In genomic region chr18:32049393-32050161, GRCh38 we compare ENCODE assay signal across 8 cellular contexts. TPM values are rescaled to one million over a fixed set of nuclear protein-coding genes. Genes with fewer than 3 reads are reported as not detected.
DNase-seq lines count a peak whose midpoint lies in the region; ATAC-seq, FAIRE-seq and TF ChIP-seq lines count a peak whose summit lies in the region.

No MANE protein-coding gene starts in this region.

- no peak overlapping the region for H2BK5ac ChIP-seq in neuronal stem cell (ENCODE audit: low read length)

- no peak overlapping the region for H2BK15ac ChIP-seq in neuronal stem cell (ENCODE audit: low read length)

- peaks cover 29% of the 10 kb centered on the region for H3K4me1 ChIP-seq in DND-41 (ENCODE audit: insufficient read depth, low read length)
- H3K4me1 ChIP-seq in neuronal stem cell (ENCODE audit: control insufficient read depth in 2 of 2, insufficient read depth in 1 of 2, low read depth in 1 of 2, low read length in 2 of 2), result no peaks in the 10 kb centered on the region

- H2BK12ac ChIP-seq in neuronal stem cell (ENCODE audit: low read length), result no peak overlapping the region

- DNase-seq in DND-41 (peak; percentile 72), activated T-cell treated with anti-CD3 and anti-CD28 coated beads for 24 hours (ENCODE audit: low read depth) (peak; percentile 35), neuronal stem cell (ENCODE audit: low spot score) (no peak)
- DNase-seq in stimulated activated effector memory CD8-positive, alpha-beta T cell treated with anti-CD3 and anti-CD28 coated beads, Interleukin-12 subunit alpha, Interleukin-12 subunit beta, amount 100 ng/mL, for 72 hours (ENCODE audit: low spot score in 2 of 2), result peak in 1 of 2 donors; percentile 59

- H3K36me3 ChIP-seq in DND-41 (ENCODE audit: insufficient read depth, low read length), result no peaks in the 10 kb centered on the region
- no peaks in the 10 kb centered on the region for H3K36me3 ChIP-seq in neuronal stem cell (replicated peaks in 1 of 2; ENCODE audit: control insufficient read depth in 2 of 2, insufficient read depth in 2 of 2, low read length in 2 of 2)

- H3K36me3 Mint-ChIP-seq in stimulated activated effector memory CD8-positive, alpha-beta T cell treated with anti-CD3 and anti-CD28 coated beads, Interleukin-12 subunit alpha, Interleukin-12 subunit beta, amount 100 ng/mL, for 72 hours, result peaks cover 69% of the 10 kb centered on the region

- H2AFZ ChIP-seq in DND-41 (ENCODE audit: low read depth, low read length) (no peak overlapping the region), neuronal stem cell (ENCODE audit: low read length) (no peak overlapping the region)

- no peak overlapping the region for H3K14ac ChIP-seq in neuronal stem cell (ENCODE audit: low read length)

- H3K23ac ChIP-seq in neuronal stem cell (ENCODE audit: low read depth, low read length, poor library complexity), result no peak overlapping the region

- peak overlapping the region; percentile 67 for H3K27ac ChIP-seq in DND-41 (ENCODE audit: low read length)
- no peak overlapping the region for H3K27ac ChIP-seq in neuronal stem cell (replicated peaks; ENCODE audit: low read length)

- H2BK120ac ChIP-seq in neuronal stem cell (ENCODE audit: low read depth, low read length), result no peak overlapping the region

- TF ChIP-seq CTCF in DND-41 (IDR thresholded peaks at IDR 0.05; ENCODE audit: borderline replicate concordance, extremely low read depth, low read length, poor library complexity, severe bottlenecking), result no peak

- no peak overlapping the region for H4K8ac ChIP-seq in neuronal stem cell (ENCODE audit: low read depth, low read length)

- no peak overlapping the region for H4K91ac ChIP-seq in neuronal stem cell (ENCODE audit: low read depth, low read length, poor library complexity)

- H3K4me2 ChIP-seq in DND-41 (ENCODE audit: insufficient read depth, low read length) (peak overlapping the region; percentile 2; the same call in 1 of the 2 replicates), neuronal stem cell (ENCODE audit: insufficient read depth, low read length, poor library complexity, severe bottlenecking) (no peak overlapping the region)

- peak; percentile 30 for FAIRE-seq in islet of Langerhans (lab: Jason Lieb, UNC)

- no peak overlapping the region for H3K9ac ChIP-seq in DND-41 (ENCODE audit: low read depth, low read length)
- no peak overlapping the region for H3K9ac ChIP-seq in neuronal stem cell (ENCODE audit: low read depth, low read length, poor library complexity)

- H4K20me1 ChIP-seq in DND-41 (ENCODE audit: insufficient read depth, low read length), result peaks cover 5% of the 10 kb centered on the region; the same call in 1 of the 2 replicates

- no peaks in the 10 kb centered on the region for H3K79me2 ChIP-seq in DND-41 (ENCODE audit: insufficient read depth, low read length)

- H3K27me3 ChIP-seq in DND-41 (ENCODE audit: insufficient read depth, low read length, poor library complexity), result no peaks in the 10 kb centered on the region
- H3K27me3 ChIP-seq in neuronal stem cell (ENCODE audit: control insufficient read depth in 3 of 3, insufficient read depth in 3 of 3, low read depth in 1 of 3, low read length in 3 of 3), result no peaks in the 10 kb centered on the region

- H3K9me3 ChIP-seq in DND-41 (ENCODE audit: insufficient read depth, low read length, severe bottlenecking) (no peaks in the 10 kb centered on the region), neuronal stem cell (replicated peaks in 1 of 2; ENCODE audit: control insufficient read depth in 2 of 2, insufficient read depth in 1 of 2, low read depth in 1 of 2, low read length in 2 of 2) (no peaks in the 10 kb centered on the region)

- H3K18ac ChIP-seq in neuronal stem cell (ENCODE audit: low read length), result no peak overlapping the region

- peaks cover 31% of the 10 kb centered on the region for H3K4me1 Mint-ChIP-seq in stimulated activated effector memory CD8-positive, alpha-beta T cell treated with anti-CD3 and anti-CD28 coated beads, Interleukin-12 subunit alpha, Interleukin-12 subunit beta, amount 100 ng/mL, for 72 hours

- no peaks in the 10 kb centered on the region for H3K9me3 Mint-ChIP-seq in stimulated activated effector memory CD8-positive, alpha-beta T cell treated with anti-CD3 and anti-CD28 coated beads, Interleukin-12 subunit alpha, Interleukin-12 subunit beta, amount 100 ng/mL, for 72 hours

- ATAC-seq in DND-41 (ENCODE audit: insufficient read depth, low read depth) (peak; percentile 87), HG03432 (IDR thresholded peaks at IDR 0.05; ENCODE audit: unreplicated experiment) (peak; percentile 39), HG02588 (IDR thresholded peaks at IDR 0.05; ENCODE audit: unreplicated experiment) (no peak), HG03280 (IDR thresholded peaks at IDR 0.05; ENCODE audit: unreplicated experiment) (no peak)
- peak; percentile 73 for ATAC-seq in stimulated activated effector memory CD8-positive, alpha-beta T cell treated with anti-CD3 and anti-CD28 coated beads, Interleukin-12 subunit alpha, Interleukin-12 subunit beta, amount 100 ng/mL, for 72 hours

- H3K4ac ChIP-seq in neuronal stem cell (ENCODE audit: low read length), result no peak overlapping the region

- peak overlapping the region; percentile 56 for H3K4me3 Mint-ChIP-seq in stimulated activated effector memory CD8-positive, alpha-beta T cell treated with anti-CD3 and anti-CD28 coated beads, Interleukin-12 subunit alpha, Interleukin-12 subunit beta, amount 100 ng/mL, for 72 hours

- H3K4me3 ChIP-seq in DND-41 (ENCODE audit: low read depth in 1 of 2, low read length in 2 of 2), result no peak overlapping the region
- no peak overlapping the region for H3K4me3 ChIP-seq in neuronal stem cell (ENCODE audit: low read length in 2 of 2)

- H3K27ac Mint-ChIP-seq in stimulated activated effector memory CD8-positive, alpha-beta T cell treated with anti-CD3 and anti-CD28 coated beads, Interleukin-12 subunit alpha, Interleukin-12 subunit beta, amount 100 ng/mL, for 72 hours, result peak overlapping the region; percentile 97

- no peak overlapping the region for H2AK5ac ChIP-seq in neuronal stem cell (ENCODE audit: low read depth, low read length)

- no peaks in the 10 kb centered on the region for H3K79me1 ChIP-seq in neuronal stem cell (ENCODE audit: low read depth, low read length)

- no CpG with 5 or more reads among the region's 3 CpGs for WGBS in neuronal stem cell (ENCODE audit: extremely low coverage in 2 of 2, insufficient read length in 2 of 2, insufficient replicate concordance in 1 of 2), 2 donors

RNA-seq across cellular contexts. Expression of gene RNF125, which starts 31.0 kb away (rescaled TPM):
- 3.4 TPM for polyA plus RNA-seq in neuronal stem cell (2013, experiment 1 of 2)
- 3.2 TPM for polyA plus RNA-seq in neuronal stem cell (2013, experiment 2 of 2)

RNA-seq across cellular contexts. Expression of gene RNF138, which starts 42.1 kb away (rescaled TPM):
- 33.6 TPM for polyA plus RNA-seq in neuronal stem cell (2013, experiment 1 of 2)
- 34.8 TPM for polyA plus RNA-seq in neuronal stem cell (2013, experiment 2 of 2)

Comparison
In these comparisons a context has a peak if more than half of its experiments do, and no peak if none do; other contexts are left out.
1. ATAC-seq: peak in DND-41 (single experiment), HG03432 (single experiment) and stimulated activated effector memory CD8-positive, alpha-beta T cell treated with anti-CD3 and anti-CD28 coated beads, Interleukin-12 subunit alpha, Interleukin-12 subunit beta, amount 100 ng/mL, for 72 hours (single experiment); none in HG02588 (single experiment) and HG03280 (single experiment).